ENCODE assay signal across 11 cellular contexts in the genomic region with DNA sequence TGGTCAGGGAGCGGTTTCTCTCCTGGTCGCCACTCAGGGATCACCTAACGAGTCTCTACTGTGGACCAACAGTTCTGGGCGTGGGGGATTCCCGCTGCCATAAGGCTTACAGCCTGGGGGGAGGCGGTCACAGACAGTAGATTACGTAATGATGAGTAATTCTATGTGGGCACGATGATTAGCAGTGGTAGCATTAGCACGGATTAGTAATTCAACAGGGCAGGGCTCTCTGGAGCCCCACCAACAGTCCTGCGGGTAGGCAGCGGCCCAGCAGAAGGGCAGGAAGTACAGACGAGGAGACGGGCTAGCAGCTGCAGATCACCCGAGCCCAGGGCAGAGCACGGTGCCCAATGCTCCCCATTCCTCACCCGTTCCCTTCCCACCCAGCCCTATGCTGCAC. TPM values are rescaled to one million over a fixed set of nuclear protein-coding genes. Genes with fewer than 3 reads are reported as not detected.
DNase-seq lines count a peak whose midpoint lies in the region; ATAC-seq and TF ChIP-seq lines count a peak whose summit lies in the region.
"Had no signal": no experiment of that assay in that cellular context is flagged by ENCODE, and none has a peak within 500 bp of the region (broad histone marks: within the 10 kb centered on the region; RNA-seq: fewer than 3 reads in every experiment).

No MANE protein-coding gene starts in this region.

- TF ChIP-seq CTCF in HFF-Myc (IDR thresholded peaks at IDR 0.05; ENCODE audit: low read depth, low read length, missing control alignments) (no peak), astrocyte of the cerebellum (IDR thresholded peaks at IDR 0.05; ENCODE audit: low read depth, low read length, missing control alignments) (no peak)

- in situ Hi-C loops in astrocyte of the cerebellum (cut with HindIII; ENCODE audit: low sequenced_read_pairs): loop anchor here (5.0 to 10.0 kb wide), 3 partner anchors 48 to 284 kb away; a partner anchor contains a TSS

- peak; percentile 92 for DNase-seq in A172 (ENCODE audit: low spot score)
- peak; percentile 73 for DNase-seq in HFF-Myc (ENCODE audit: extremely low read depth, low read depth)
- peak; percentile 93 for DNase-seq in astrocyte of the cerebellum (ENCODE audit: low read depth)
- no peak for DNase-seq in left colon
- DNase-seq in DMS53 (lab: John Stamatoyannopoulos, UW): no peak
- DNase-seq in DMS53 treated with DMSO at 0.1 percent for 48 hours (lab: John Stamatoyannopoulos, UW; ENCODE audit: unreplicated experiment): no peak
- DNase-seq: DND-41 had no signal

- H3K4me3 ChIP-seq in HFF-Myc (replicated peaks; ENCODE audit: low read depth, low read length) (no peak overlapping the region), astrocyte of the cerebellum (ENCODE audit: low read depth, low read length) (no peak overlapping the region)
- H3K4me3 ChIP-seq: ascending aorta, SK-N-MC had no signal

- intact Hi-C loops in left colon (cut with DNase I, micrococcal nuclease): no loop called here

- ATAC-seq in left colon: peak; percentile 17
- no peak for ATAC-seq in GM21576 (IDR thresholded peaks at IDR 0.05; ENCODE audit: unreplicated experiment)
- ATAC-seq in HG02973 (IDR thresholded peaks at IDR 0.05; ENCODE audit: unreplicated experiment): no peak

RNA-seq across cellular contexts. Expression of a gene that starts 3.6 kb away (rescaled TPM):
- total RNA-seq in A172 (2014; rRNA removed; shearing (Covaris generic)): 2.6 and 3.1 TPM in 2 replicates
- 1 to 10 TPM in 1 of 2 donors, under 1 TPM in 1; 0.27 to 8.6 TPM for total RNA-seq in left colon

Comparison
In these comparisons a context has a peak if more than half of its experiments do, and no peak if none do; other contexts are left out.
1. DNase-seq: peak in A172 (single experiment), HFF-Myc (single experiment) and astrocyte of the cerebellum (single experiment); none in left colon (0 of 2), DMS53 (single experiment) and DMS53 treated with DMSO at 0.1 percent for 48 hours (single experiment).